1 cellular context compared by ENCODE assay signal in the genomic region with DNA sequence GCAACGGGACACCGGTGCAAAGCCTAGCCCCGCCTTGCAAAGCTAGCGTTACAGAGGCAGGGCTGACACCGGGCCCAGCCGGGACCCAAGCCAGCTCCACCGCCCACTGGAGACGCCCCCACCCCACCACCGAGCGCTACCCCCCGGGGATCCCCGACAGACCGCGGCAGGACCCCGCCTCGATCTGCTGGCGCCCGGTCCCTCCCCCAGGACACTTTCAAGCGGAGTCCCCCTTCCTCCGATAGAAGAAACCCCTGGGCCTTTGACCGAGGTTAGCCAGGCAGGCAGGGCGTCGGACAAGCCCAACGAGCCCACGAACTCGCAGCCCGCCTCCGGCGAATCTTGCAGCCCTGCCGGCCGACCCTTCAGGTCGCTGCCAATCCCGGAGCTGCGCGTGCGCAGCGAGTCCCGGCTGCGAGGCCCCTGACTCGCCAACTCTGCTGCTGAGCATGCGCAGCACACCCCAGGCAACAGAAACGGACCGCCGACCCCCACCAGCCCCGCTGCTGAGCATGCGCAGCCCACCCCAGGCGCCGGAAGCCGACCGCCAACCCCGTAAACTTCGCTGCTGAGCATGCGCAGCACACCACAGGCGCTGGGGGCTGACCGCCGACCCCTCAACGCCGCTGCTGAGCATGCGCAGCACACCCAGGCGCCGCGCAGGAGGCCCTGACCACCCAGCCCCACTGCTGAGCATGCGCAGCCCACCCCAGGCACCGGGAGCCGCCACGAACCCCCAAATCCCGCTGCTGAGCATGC.
TF ChIP-seq lines count a peak whose summit lies in the region.

No MANE protein-coding gene starts in this region.

TF ChIP-seq in K562, 482 proteins besides CTCF, POLR2A, EP300 and RAD21 (continued from another document and continues in another):
- no peak for TF ChIP-seq PHF20 (IDR thresholded peaks at IDR 0.05; ENCODE audit: partially characterized antibody)
- peak; percentile 23 for TF ChIP-seq RBBP5 (IDR thresholded peaks at IDR 0.05; ENCODE audit: borderline replicate concordance, insufficient read depth, low read length, poor library complexity, severe bottlenecking)
- TF ChIP-seq SUPT5H (IDR thresholded peaks at IDR 0.05) = peak; percentile 77
- TF ChIP-seq HDAC1 (IDR thresholded peaks at IDR 0.05) = 0 out of 4 replicates have a peak, but pooled peaks of 1 of the 2 experiments have one; percentile 35
- no peak for TF ChIP-seq MAFG (tag; conservative IDR thresholded peaks at IDR 0.05)
- TF ChIP-seq MYC (IDR thresholded peaks at IDR 0.05; ENCODE audit: low read depth, low read length) = 0 out of 2 replicates have a peak, but pooled peaks have one; percentile 28
- no peak for TF ChIP-seq MYC (CRISPR knock-in tag; IDR thresholded peaks at IDR 0.05; ENCODE audit: borderline replicate concordance, low read depth)
- peak; percentile 100 for TF ChIP-seq POLR2B (IDR thresholded peaks at IDR 0.05; ENCODE audit: low read depth, partially characterized antibody)
- no peak for TF ChIP-seq MAFF (IDR thresholded peaks at IDR 0.05; ENCODE audit: low read length)
- no peak; the same call in 1 of the 2 replicates for TF ChIP-seq CHD2 (IDR thresholded peaks at IDR 0.05; ENCODE audit: low read depth, low read length)
- TF ChIP-seq CCAR2 (IDR thresholded peaks at IDR 0.05; ENCODE audit: low read depth, low read length) = no peak
- TF ChIP-seq CGGBP1 (CRISPR knock-in tag; IDR thresholded peaks at IDR 0.05) = no peak
- TF ChIP-seq PRMT5 (CRISPR knock-in tag; IDR thresholded peaks at IDR 0.05) = no peak
- no peak for TF ChIP-seq NELFE (IDR thresholded peaks at IDR 0.05; ENCODE audit: insufficient read depth, insufficient read length)
- TF ChIP-seq ILF3 (IDR thresholded peaks at IDR 0.05; ENCODE audit: borderline replicate concordance) = no peak
- TF ChIP-seq FOXJ2 (tag; IDR thresholded peaks at IDR 0.05) = no peak
- TF ChIP-seq POLR3A (IDR thresholded peaks at IDR 0.05; ENCODE audit: borderline replicate concordance, extremely low read depth, insufficient read depth, insufficient read length) = no peak
- no peak for TF ChIP-seq ZNF41 (CRISPR knock-in tag; conservative IDR thresholded peaks at IDR 0.05)
- TF ChIP-seq HMGN3 (IDR thresholded peaks at IDR 0.05; ENCODE audit: borderline replicate concordance, extremely low read depth, insufficient read length, low read depth, low read length) = peak; percentile 45
- TF ChIP-seq, protein P1, sequence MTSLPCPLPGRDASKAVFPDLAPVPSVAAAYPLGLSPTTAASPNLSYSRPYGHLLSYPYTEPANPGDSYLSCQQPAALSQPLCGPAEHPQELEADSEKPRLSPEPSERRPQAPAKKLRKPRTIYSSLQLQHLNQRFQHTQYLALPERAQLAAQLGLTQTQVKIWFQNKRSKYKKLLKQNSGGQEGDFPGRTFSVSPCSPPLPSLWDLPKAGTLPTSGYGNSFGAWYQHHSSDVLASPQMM (CRISPR knock-in tag; IDR thresholded peaks at IDR 0.05) = no peak
- no peak for TF ChIP-seq PTRF (tag; IDR thresholded peaks at IDR 0.05)
- no peak for TF ChIP-seq ZNF551 (CRISPR knock-in tag; IDR thresholded peaks at IDR 0.05)
- peak; percentile 36 for TF ChIP-seq CCNT2 (IDR thresholded peaks at IDR 0.05; ENCODE audit: borderline replicate concordance, extremely low read depth, insufficient read length, low read depth, low read length)
- peak; percentile 92 for TF ChIP-seq ZBTB17 (CRISPR knock-in tag; IDR thresholded peaks at IDR 0.05)
- TF ChIP-seq ZNF197 (CRISPR knock-in tag; IDR thresholded peaks at IDR 0.05; ENCODE audit: low read depth) = no peak
- no peak for TF ChIP-seq PRPF4 (IDR thresholded peaks at IDR 0.05; ENCODE audit: insufficient read depth, low read depth, low read length, poor library complexity, severe bottlenecking)
- TF ChIP-seq, protein P2, sequence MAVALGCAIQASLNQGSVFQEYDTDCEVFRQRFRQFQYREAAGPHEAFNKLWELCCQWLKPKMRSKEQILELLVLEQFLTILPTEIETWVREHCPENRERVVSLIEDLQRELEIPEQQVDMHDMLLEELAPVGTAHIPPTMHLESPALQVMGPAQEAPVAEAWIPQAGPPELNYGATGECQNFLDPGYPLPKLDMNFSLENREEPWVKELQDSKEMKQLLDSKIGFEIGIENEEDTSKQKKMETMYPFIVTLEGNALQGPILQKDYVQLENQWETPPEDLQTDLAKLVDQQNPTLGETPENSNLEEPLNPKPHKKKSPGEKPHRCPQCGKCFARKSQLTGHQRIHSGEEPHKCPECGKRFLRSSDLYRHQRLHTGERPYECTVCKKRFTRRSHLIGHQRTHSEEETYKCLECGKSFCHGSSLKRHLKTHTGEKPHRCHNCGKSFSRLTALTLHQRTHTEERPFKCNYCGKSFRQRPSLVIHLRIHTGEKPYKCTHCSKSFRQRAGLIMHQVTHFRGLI (CRISPR knock-in tag; IDR thresholded peaks at IDR 0.05) = no peak
- 0 out of 2 replicates have a peak, but pooled peaks have one; percentile 7 for TF ChIP-seq ESRRA (IDR thresholded peaks at IDR 0.05; ENCODE audit: borderline replicate concordance, low read depth)
- no peak for TF ChIP-seq HDAC2 (IDR thresholded peaks at IDR 0.05)
- no peak for TF ChIP-seq CBX1 (IDR thresholded peaks at IDR 0.05; ENCODE audit: low read depth)
- TF ChIP-seq, protein P3, sequence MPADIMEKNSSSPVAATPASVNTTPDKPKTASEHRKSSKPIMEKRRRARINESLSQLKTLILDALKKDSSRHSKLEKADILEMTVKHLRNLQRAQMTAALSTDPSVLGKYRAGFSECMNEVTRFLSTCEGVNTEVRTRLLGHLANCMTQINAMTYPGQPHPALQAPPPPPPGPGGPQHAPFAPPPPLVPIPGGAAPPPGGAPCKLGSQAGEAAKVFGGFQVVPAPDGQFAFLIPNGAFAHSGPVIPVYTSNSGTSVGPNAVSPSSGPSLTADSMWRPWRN (IDR thresholded peaks at IDR 0.05; ENCODE audit: low read depth) = no peak
- no peak for TF ChIP-seq ZNF57 (CRISPR knock-in tag; IDR thresholded peaks at IDR 0.05)
- TF ChIP-seq SETDB1 (IDR thresholded peaks at IDR 0.05; ENCODE audit: low read length) = peak; percentile 47
- TF ChIP-seq, protein P4, sequence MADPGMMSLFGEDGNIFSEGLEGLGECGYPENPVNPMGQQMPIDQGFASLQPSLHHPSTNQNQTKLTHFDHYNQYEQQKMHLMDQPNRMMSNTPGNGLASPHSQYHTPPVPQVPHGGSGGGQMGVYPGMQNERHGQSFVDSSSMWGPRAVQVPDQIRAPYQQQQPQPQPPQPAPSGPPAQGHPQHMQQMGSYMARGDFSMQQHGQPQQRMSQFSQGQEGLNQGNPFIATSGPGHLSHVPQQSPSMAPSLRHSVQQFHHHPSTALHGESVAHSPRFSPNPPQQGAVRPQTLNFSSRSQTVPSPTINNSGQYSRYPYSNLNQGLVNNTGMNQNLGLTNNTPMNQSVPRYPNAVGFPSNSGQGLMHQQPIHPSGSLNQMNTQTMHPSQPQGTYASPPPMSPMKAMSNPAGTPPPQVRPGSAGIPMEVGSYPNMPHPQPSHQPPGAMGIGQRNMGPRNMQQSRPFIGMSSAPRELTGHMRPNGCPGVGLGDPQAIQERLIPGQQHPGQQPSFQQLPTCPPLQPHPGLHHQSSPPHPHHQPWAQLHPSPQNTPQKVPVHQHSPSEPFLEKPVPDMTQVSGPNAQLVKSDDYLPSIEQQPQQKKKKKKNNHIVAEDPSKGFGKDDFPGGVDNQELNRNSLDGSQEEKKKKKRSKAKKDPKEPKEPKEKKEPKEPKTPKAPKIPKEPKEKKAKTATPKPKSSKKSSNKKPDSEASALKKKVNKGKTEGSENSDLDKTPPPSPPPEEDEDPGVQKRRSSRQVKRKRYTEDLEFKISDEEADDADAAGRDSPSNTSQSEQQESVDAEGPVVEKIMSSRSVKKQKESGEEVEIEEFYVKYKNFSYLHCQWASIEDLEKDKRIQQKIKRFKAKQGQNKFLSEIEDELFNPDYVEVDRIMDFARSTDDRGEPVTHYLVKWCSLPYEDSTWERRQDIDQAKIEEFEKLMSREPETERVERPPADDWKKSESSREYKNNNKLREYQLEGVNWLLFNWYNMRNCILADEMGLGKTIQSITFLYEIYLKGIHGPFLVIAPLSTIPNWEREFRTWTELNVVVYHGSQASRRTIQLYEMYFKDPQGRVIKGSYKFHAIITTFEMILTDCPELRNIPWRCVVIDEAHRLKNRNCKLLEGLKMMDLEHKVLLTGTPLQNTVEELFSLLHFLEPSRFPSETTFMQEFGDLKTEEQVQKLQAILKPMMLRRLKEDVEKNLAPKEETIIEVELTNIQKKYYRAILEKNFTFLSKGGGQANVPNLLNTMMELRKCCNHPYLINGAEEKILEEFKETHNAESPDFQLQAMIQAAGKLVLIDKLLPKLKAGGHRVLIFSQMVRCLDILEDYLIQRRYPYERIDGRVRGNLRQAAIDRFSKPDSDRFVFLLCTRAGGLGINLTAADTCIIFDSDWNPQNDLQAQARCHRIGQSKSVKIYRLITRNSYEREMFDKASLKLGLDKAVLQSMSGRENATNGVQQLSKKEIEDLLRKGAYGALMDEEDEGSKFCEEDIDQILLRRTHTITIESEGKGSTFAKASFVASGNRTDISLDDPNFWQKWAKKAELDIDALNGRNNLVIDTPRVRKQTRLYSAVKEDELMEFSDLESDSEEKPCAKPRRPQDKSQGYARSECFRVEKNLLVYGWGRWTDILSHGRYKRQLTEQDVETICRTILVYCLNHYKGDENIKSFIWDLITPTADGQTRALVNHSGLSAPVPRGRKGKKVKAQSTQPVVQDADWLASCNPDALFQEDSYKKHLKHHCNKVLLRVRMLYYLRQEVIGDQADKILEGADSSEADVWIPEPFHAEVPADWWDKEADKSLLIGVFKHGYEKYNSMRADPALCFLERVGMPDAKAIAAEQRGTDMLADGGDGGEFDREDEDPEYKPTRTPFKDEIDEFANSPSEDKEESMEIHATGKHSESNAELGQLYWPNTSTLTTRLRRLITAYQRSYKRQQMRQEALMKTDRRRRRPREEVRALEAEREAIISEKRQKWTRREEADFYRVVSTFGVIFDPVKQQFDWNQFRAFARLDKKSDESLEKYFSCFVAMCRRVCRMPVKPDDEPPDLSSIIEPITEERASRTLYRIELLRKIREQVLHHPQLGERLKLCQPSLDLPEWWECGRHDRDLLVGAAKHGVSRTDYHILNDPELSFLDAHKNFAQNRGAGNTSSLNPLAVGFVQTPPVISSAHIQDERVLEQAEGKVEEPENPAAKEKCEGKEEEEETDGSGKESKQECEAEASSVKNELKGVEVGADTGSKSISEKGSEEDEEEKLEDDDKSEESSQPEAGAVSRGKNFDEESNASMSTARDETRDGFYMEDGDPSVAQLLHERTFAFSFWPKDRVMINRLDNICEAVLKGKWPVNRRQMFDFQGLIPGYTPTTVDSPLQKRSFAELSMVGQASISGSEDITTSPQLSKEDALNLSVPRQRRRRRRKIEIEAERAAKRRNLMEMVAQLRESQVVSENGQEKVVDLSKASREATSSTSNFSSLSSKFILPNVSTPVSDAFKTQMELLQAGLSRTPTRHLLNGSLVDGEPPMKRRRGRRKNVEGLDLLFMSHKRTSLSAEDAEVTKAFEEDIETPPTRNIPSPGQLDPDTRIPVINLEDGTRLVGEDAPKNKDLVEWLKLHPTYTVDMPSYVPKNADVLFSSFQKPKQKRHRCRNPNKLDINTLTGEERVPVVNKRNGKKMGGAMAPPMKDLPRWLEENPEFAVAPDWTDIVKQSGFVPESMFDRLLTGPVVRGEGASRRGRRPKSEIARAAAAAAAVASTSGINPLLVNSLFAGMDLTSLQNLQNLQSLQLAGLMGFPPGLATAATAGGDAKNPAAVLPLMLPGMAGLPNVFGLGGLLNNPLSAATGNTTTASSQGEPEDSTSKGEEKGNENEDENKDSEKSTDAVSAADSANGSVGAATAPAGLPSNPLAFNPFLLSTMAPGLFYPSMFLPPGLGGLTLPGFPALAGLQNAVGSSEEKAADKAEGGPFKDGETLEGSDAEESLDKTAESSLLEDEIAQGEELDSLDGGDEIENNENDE (IDR thresholded peaks at IDR 0.05; ENCODE audit: low read depth, low read length) = no peak
- no peak for TF ChIP-seq ATF1 (CRISPR knock-in tag; IDR thresholded peaks at IDR 0.05)
- no peak for TF ChIP-seq ATF1 (tag; IDR thresholded peaks at IDR 0.05)
- TF ChIP-seq, protein P5, sequence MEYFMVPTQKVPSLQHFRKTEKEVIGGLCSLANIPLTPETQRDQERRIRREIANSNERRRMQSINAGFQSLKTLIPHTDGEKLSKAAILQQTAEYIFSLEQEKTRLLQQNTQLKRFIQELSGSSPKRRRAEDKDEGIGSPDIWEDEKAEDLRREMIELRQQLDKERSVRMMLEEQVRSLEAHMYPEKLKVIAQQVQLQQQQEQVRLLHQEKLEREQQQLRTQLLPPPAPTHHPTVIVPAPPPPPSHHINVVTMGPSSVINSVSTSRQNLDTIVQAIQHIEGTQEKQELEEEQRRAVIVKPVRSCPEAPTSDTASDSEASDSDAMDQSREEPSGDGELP (CRISPR knock-in tag; IDR thresholded peaks at IDR 0.05; ENCODE audit: borderline replicate concordance) = peak; percentile 7; the same call in 1 of the 2 replicates
- TF ChIP-seq, protein P6, sequence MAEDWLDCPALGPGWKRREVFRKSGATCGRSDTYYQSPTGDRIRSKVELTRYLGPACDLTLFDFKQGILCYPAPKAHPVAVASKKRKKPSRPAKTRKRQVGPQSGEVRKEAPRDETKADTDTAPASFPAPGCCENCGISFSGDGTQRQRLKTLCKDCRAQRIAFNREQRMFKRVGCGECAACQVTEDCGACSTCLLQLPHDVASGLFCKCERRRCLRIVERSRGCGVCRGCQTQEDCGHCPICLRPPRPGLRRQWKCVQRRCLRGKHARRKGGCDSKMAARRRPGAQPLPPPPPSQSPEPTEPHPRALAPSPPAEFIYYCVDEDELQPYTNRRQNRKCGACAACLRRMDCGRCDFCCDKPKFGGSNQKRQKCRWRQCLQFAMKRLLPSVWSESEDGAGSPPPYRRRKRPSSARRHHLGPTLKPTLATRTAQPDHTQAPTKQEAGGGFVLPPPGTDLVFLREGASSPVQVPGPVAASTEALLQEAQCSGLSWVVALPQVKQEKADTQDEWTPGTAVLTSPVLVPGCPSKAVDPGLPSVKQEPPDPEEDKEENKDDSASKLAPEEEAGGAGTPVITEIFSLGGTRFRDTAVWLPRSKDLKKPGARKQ (CRISPR knock-in tag; IDR thresholded peaks at IDR 0.05) = no peak
- no peak for TF ChIP-seq SNIP1 (IDR thresholded peaks at IDR 0.05; ENCODE audit: low read depth)
- TF ChIP-seq GTF2A2 (tag; IDR thresholded peaks at IDR 0.05) = no peak
- peak; percentile 60 for TF ChIP-seq PHF8 (IDR thresholded peaks at IDR 0.05; ENCODE audit: borderline replicate concordance, low read length)
- TF ChIP-seq ZEB2 (IDR thresholded peaks at IDR 0.05) = no peak
- TF ChIP-seq MEIS2 (IDR thresholded peaks at IDR 0.05; ENCODE audit: partially characterized antibody) = peak; percentile 100
- no peak for TF ChIP-seq NR2F6 (CRISPR knock-in tag; IDR thresholded peaks at IDR 0.05)
- TF ChIP-seq, protein P7, sequence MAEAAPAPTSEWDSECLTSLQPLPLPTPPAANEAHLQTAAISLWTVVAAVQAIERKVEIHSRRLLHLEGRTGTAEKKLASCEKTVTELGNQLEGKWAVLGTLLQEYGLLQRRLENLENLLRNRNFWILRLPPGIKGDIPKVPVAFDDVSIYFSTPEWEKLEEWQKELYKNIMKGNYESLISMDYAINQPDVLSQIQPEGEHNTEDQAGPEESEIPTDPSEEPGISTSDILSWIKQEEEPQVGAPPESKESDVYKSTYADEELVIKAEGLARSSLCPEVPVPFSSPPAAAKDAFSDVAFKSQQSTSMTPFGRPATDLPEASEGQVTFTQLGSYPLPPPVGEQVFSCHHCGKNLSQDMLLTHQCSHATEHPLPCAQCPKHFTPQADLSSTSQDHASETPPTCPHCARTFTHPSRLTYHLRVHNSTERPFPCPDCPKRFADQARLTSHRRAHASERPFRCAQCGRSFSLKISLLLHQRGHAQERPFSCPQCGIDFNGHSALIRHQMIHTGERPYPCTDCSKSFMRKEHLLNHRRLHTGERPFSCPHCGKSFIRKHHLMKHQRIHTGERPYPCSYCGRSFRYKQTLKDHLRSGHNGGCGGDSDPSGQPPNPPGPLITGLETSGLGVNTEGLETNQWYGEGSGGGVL (CRISPR knock-in tag; IDR thresholded peaks at IDR 0.05) = no peak
